17 cellular contexts compared by ENCODE assay signal in genomic region chr3:179927191-179927590, GRCh38.
"Had no signal": no experiment of that assay in that cellular context is flagged by ENCODE, and none has a peak within 500 bp of the region (broad histone marks: within the 10 kb centered on the region; RNA-seq: fewer than 3 reads in every experiment).

No MANE protein-coding gene starts in this region.

- H3K36me3 Mint-ChIP-seq: activated naive CD8-positive, alpha-beta T cell treated with anti-CD3 and anti-CD28 coated beads, Interleukin-2, amount 10 ng/mL, durations not matched to agents 7 days and 5 days had no signal

- H3K4me1 ChIP-seq: heart left ventricle, right atrium auricular region, testis, upper lobe of left lung had no signal

- H3K27me3 ChIP-seq: right atrium auricular region, testis, upper lobe of left lung had no signal

- H3K27ac Mint-ChIP-seq: activated CD4-positive, alpha-beta T cell treated with anti-CD3 and anti-CD28 coated beads, Interleukin-2, amount 10 ng/mL, durations not matched to agents 24 days and 14 days; activated naive CD8-positive, alpha-beta T cell treated with anti-CD3 and anti-CD28 coated beads, Interleukin-2, amount 10 ng/mL, durations not matched to agents 7 days and 5 days; stimulated activated naive CD8-positive, alpha-beta T cell treated with anti-CD3 and anti-CD28 coated beads, Interleukin-15, Interleukin-2, amounts not matched to agents 100 ng/mL and 50 ng/mL, for 24 hours had no signal

- H3K4me1 Mint-ChIP-seq: activated CD4-positive, alpha-beta T cell treated with anti-CD3 and anti-CD28 coated beads, Interleukin-2, amount 10 ng/mL, durations not matched to agents 24 days and 14 days; activated naive CD8-positive, alpha-beta T cell treated with anti-CD3 and anti-CD28 coated beads, Interleukin-2, amount 10 ng/mL, durations not matched to agents 7 days and 5 days had no signal

- ATAC-seq: heart left ventricle, left colon had no signal

- H3K4me3 ChIP-seq: heart left ventricle, lung, right atrium auricular region, skin epidermis, testis, upper lobe of left lung had no signal

- H3K9me3 Mint-ChIP-seq: activated CD4-positive, alpha-beta T cell treated with anti-CD3 and anti-CD28 coated beads, Interleukin-2, amount 10 ng/mL, durations not matched to agents 24 days and 14 days; activated naive CD8-positive, alpha-beta T cell treated with anti-CD3 and anti-CD28 coated beads, Interleukin-2, amount 10 ng/mL, durations not matched to agents 7 days and 5 days; stimulated activated naive CD8-positive, alpha-beta T cell treated with anti-CD3 and anti-CD28 coated beads, Interleukin-15, Interleukin-2, amounts not matched to agents 100 ng/mL and 50 ng/mL, for 24 hours had no signal

- H3K36me3 ChIP-seq: heart left ventricle, neutrophil, right atrium auricular region, upper lobe of left lung had no signal

- H3K9me3 ChIP-seq: heart left ventricle, neutrophil, right atrium auricular region, testis, upper lobe of left lung had no signal

- H3K27ac ChIP-seq: heart left ventricle, neutrophil, right atrium auricular region, skin epidermis, testis, upper lobe of left lung had no signal

- DNase-seq: activated CD4-positive, alpha-beta T cell treated with anti-CD3 and anti-CD28 coated beads, Interleukin-2, amount 10 ng/mL, durations not matched to agents 24 days and 14 days; activated CD4-positive, CD25-positive, alpha-beta regulatory T cell; activated naive CD8-positive, alpha-beta T cell treated with anti-CD3 and anti-CD28 coated beads, Interleukin-2, amount 10 ng/mL, durations not matched to agents 7 days and 5 days; anterior cingulate cortex; effector CD8-positive, alpha-beta T cell; foreskin melanocyte; heart left ventricle; left colon; stimulated activated CD4-positive, alpha-beta T cell treated with anti-CD3 and anti-CD28 coated beads, Interleukin-4, amount 100 ng/mL, for 24 hours; T-helper 2 cell; testis; upper lobe of left lung had no signal

- H3K4me3 Mint-ChIP-seq: activated CD4-positive, alpha-beta T cell treated with anti-CD3 and anti-CD28 coated beads, Interleukin-2, amount 10 ng/mL, durations not matched to agents 24 days and 14 days; activated naive CD8-positive, alpha-beta T cell treated with anti-CD3 and anti-CD28 coated beads, Interleukin-2, amount 10 ng/mL, durations not matched to agents 7 days and 5 days; stimulated activated naive CD8-positive, alpha-beta T cell treated with anti-CD3 and anti-CD28 coated beads, Interleukin-15, Interleukin-2, amounts not matched to agents 100 ng/mL and 50 ng/mL, for 24 hours had no signal
